9 cellular contexts compared by ENCODE assay signal in genomic region chr4:44446801-44447562, GRCh38. TPM values are rescaled to one million over a fixed set of nuclear protein-coding genes. Genes with fewer than 3 reads are reported as not detected.
DNase-seq lines count a peak whose midpoint lies in the region; ATAC-seq, FAIRE-seq and TF ChIP-seq lines count a peak whose summit lies in the region.
"Had no signal": no experiment of that assay in that cellular context is flagged by ENCODE, and none has a peak within 500 bp of the region (broad histone marks: within the 10 kb centered on the region; RNA-seq: fewer than 3 reads in every experiment).

No MANE protein-coding gene starts in this region.

- H3K4me1 ChIP-seq in esophagus squamous epithelium (peaks cover 0 to 38% (median 11%) of the 10 kb centered on the region in 3 donors), pancreas (peaks cover 0 to 7% (median 4%) of the 10 kb centered on the region in 3 donors)

- no peak for TF ChIP-seq POLR2A in esophagus squamous epithelium (IDR thresholded peaks at IDR 0.05)

- peak; percentile 15 for DNase-seq in ELF-1 (ENCODE audit: low read depth, low spot score)
- peak; percentile 16 for DNase-seq in NCI-H82 treated with DMSO at 0.1 percent for 48 hours (lab: John Stamatoyannopoulos, UW; ENCODE audit: unreplicated experiment)
- no peak for DNase-seq in esophagus squamous epithelium (lab: John Stamatoyannopoulos, UW)
- peak in 4 of 6 donors; percentile 8 to 54 (median 32) for DNase-seq in pancreas
- no peak for DNase-seq in activated CD8-positive, alpha-beta memory T cell treated with anti-CD3 and anti-CD28 coated beads, Interleukin-2, amount 50 U/mL, for 48 hours
- DNase-seq in NCI-H1694 (lab: John Stamatoyannopoulos, UW): no peak
- no peak for DNase-seq in AML-193 (lab: John Stamatoyannopoulos, UW)

- peak overlapping the region; percentile 45 to 71 (median 50) for H3K4me3 ChIP-seq in esophagus squamous epithelium
- H3K4me3 ChIP-seq in pancreas: peak overlapping the region in 2 of 4 donors; percentile 34 to 62

- intact Hi-C loops in esophagus squamous epithelium (cut with DNase I): no loop called here
- intact Hi-C loops in pancreas (cut with DNase I): no loop called here

- H3K9me3 ChIP-seq in esophagus squamous epithelium: no peaks in the 10 kb centered on the region
- no peaks in the 10 kb centered on the region for H3K9me3 ChIP-seq in pancreas

- no peak for FAIRE-seq in pancreas (lab: Jason Lieb, UNC)

- H3K27ac ChIP-seq in esophagus squamous epithelium (no peak overlapping the region), pancreas (no peak overlapping the region)

- ATAC-seq in pancreas (peak in 1 of 4 donors; percentile 3), HG03354 (IDR thresholded peaks at IDR 0.05; ENCODE audit: poor library complexity, severe bottlenecking, unreplicated experiment) (no peak)

- H3K36me3 ChIP-seq in esophagus squamous epithelium (no peaks in the 10 kb centered on the region), pancreas (no peaks in the 10 kb centered on the region)

- 6% methylated on average over 11 to 15 of the region's 32 CpGs for WGBS in esophagus squamous epithelium, 2 donors
- WGBS in pancreas, 2 donors: 3 to 5% methylated on average over 32 of the region's 32 CpGs

- no peak for TF ChIP-seq CTCF in esophagus squamous epithelium (IDR thresholded peaks at IDR 0.05)
- TF ChIP-seq CTCF in pancreas (IDR thresholded peaks at IDR 0.05): no peak

- peaks cover 0 to 78% (median 7%) of the 10 kb centered on the region in 4 donors for H3K27me3 ChIP-seq in esophagus squamous epithelium
- peaks cover 0 to 38% (median 7%) of the 10 kb centered on the region in 4 donors for H3K27me3 ChIP-seq in pancreas

RNA-seq across cellular contexts. Expression of gene KCTD8, which starts 1.6 kb away (rescaled TPM):
- under 1 TPM in 3 of 4 donors, not detected in 1; 0.45 to 0.95 (median 0.85) TPM for total RNA-seq in esophagus squamous epithelium
- total RNA-seq in pancreas: under 1 TPM; 0.09 to 0.43 (median 0.25) TPM
- polyA plus RNA-seq in pancreas: 1 to 10 TPM in 1 of 2 donors, under 1 TPM in 1; 0.19 to 1.1 TPM
- total RNA-seq: T-helper 2 cell treated with Interferon-gamma antibody and Interleukin-4, amounts not matched to agents 100 ng/mL and 5 ng/mL, for 36 hours had no signal

Comparison
In these comparisons a context has a peak if more than half of its experiments do, and no peak if none do; other contexts are left out.
1. DNase-seq: peak in ELF-1 (single experiment), NCI-H82 treated with DMSO at 0.1 percent for 48 hours (single experiment) and pancreas (4 of 6); none in esophagus squamous epithelium (single experiment), activated CD8-positive, alpha-beta memory T cell treated with anti-CD3 and anti-CD28 coated beads, Interleukin-2, amount 50 U/mL, for 48 hours (single experiment), NCI-H1694 (single experiment) and AML-193 (0 of 2).